In genomic region chr1:56450004-56450666, GRCh38 we compare ENCODE assay signal across 18 cellular contexts.
A peak's percentile ranks its signal among the peaks of the same experiment; 100 is the strongest.
DNase-seq lines count a peak whose midpoint lies in the region; ATAC-seq and TF ChIP-seq lines count a peak whose summit lies in the region.
"Had no signal": no experiment of that assay in that cellular context is flagged by ENCODE, and none has a peak within 500 bp of the region (broad histone marks: within the 10 kb centered on the region; RNA-seq: fewer than 3 reads in every experiment).

No MANE protein-coding gene starts in this region.

- peak overlapping the region; percentile 9 for H3K4ac ChIP-seq in trophoblast cell (ENCODE audit: low read depth, low read length)

- POLR2A ChIA-PET in HEK293 (lab: Yijun Ruan, JAX): no interaction called here

- no peaks in the 10 kb centered on the region for H3K9me3 ChIP-seq in HEK293 (ENCODE audit: control insufficient read depth, insufficient read depth, low read depth, low read length)
- H3K9me3 ChIP-seq in trophoblast cell (ENCODE audit: insufficient read depth, low read depth, low read length): no peaks in the 10 kb centered on the region
- no peaks in the 10 kb centered on the region for H3K9me3 ChIP-seq in lower lobe of right lung
- H3K9me3 ChIP-seq: BLaER1, MG63 had no signal

- no peak overlapping the region for H3K23ac ChIP-seq in trophoblast cell (ENCODE audit: low read length)

- H3K4me3 ChIP-seq in HEK293 (ENCODE audit: low read depth, low read length) (no peak overlapping the region), trophoblast cell (ENCODE audit: low read depth, low read length) (no peak overlapping the region), lower lobe of right lung (no peak overlapping the region)
- H3K4me3 ChIP-seq: BLaER1, MG63 had no signal

- H3K79me2 ChIP-seq in trophoblast cell (ENCODE audit: control insufficient read depth, insufficient read depth, low read length, poor library complexity): no peaks in the 10 kb centered on the region

- intact Hi-C loops in lower lobe of right lung (cut with DNase I): no loop called here

- H3K4me1 ChIP-seq in HEK293 (ENCODE audit: control insufficient read depth, insufficient read depth, low read length) (peaks cover 5% of the 10 kb centered on the region; the same call in 1 of the 2 replicates), trophoblast cell (ENCODE audit: control insufficient read depth in 1 of 2, insufficient read depth in 2 of 2, low read length in 2 of 2) (peaks cover 4 to 16% of the 10 kb centered on the region in 2 experiments), lower lobe of right lung (peaks cover 38% of the 10 kb centered on the region)
- H3K4me1 ChIP-seq: BLaER1 had no signal

- peak overlapping the region; percentile 28 for H3K14ac ChIP-seq in trophoblast cell (ENCODE audit: low read length)

- H3K36me3 ChIP-seq in HEK293 (ENCODE audit: control insufficient read depth in 2 of 2, insufficient read depth in 1 of 2, low read length in 2 of 2) (no peaks in the 10 kb centered on the region), trophoblast cell (ENCODE audit: control insufficient read depth in 1 of 2, insufficient read depth in 2 of 2, low read length in 2 of 2) (no peaks in the 10 kb centered on the region), lower lobe of right lung (no peaks in the 10 kb centered on the region)
- H3K36me3 ChIP-seq: BLaER1, MG63 had no signal

- H2BK12ac ChIP-seq in trophoblast cell (ENCODE audit: low read length): peak overlapping the region; percentile 46

- peaks cover 8% of the 10 kb centered on the region for H3K79me1 ChIP-seq in trophoblast cell (ENCODE audit: low read length)

- no peak overlapping the region for H3K9ac ChIP-seq in trophoblast cell (ENCODE audit: low read length)
- H3K9ac ChIP-seq: BLaER1, KMS-11 had no signal

- no peak overlapping the region for H2BK5ac ChIP-seq in trophoblast cell (ENCODE audit: low read depth, low read length, poor library complexity)

- H3K27ac ChIP-seq in HEK293 (ENCODE audit: extremely low read depth, low read depth, low read length) (no peak overlapping the region), trophoblast cell (ENCODE audit: low read depth, low read length) (no peak overlapping the region), lower lobe of right lung (no peak overlapping the region)
- H3K27ac ChIP-seq: BLaER1, KMS-11 had no signal

- no peak overlapping the region for H3K4me2 ChIP-seq in trophoblast cell (ENCODE audit: low read length)
- H3K4me2 ChIP-seq: BLaER1, KMS-11 had no signal

- peak overlapping the region; percentile 46 for H4K91ac ChIP-seq in trophoblast cell (ENCODE audit: low read depth, low read length)

- H2AFZ ChIP-seq in trophoblast cell (ENCODE audit: insufficient read depth, low read length, poor library complexity): peak overlapping the region; percentile 55

- peak; percentile 22 for DNase-seq in RPMI7951 (ENCODE audit: low read depth)
- DNase-seq in iPS-NIHi11 (ENCODE audit: low spot score): peak; percentile 46
- no peak for DNase-seq in trophoblast cell
- no peak for DNase-seq in lower lobe of right lung
- DNase-seq in C1 segment of cervical spinal cord (lab: John Stamatoyannopoulos, UW): no peak
- DNase-seq: DMS153, MG63, NCI-H1105, NCI-H187, NCI-H446, NCI-H774, SIG-M5 had no signal

- H4K8ac ChIP-seq in trophoblast cell (ENCODE audit: low read depth, low read length): peak overlapping the region; percentile 15

- peak overlapping the region; percentile 8 for H2BK120ac ChIP-seq in trophoblast cell (ENCODE audit: insufficient read depth, low read length, poor library complexity)

- H3K27me3 ChIP-seq in trophoblast cell (ENCODE audit: insufficient read depth, low read length) (no peaks in the 10 kb centered on the region), lower lobe of right lung (ENCODE audit: low read depth) (no peaks in the 10 kb centered on the region)
- H3K27me3 ChIP-seq: BLaER1, MG63 had no signal

- H4K12ac ChIP-seq in trophoblast cell (ENCODE audit: low read depth, low read length): peak overlapping the region; percentile 27

- no peak for ATAC-seq in lower lobe of right lung
- ATAC-seq in HG03439 (IDR thresholded peaks at IDR 0.05; ENCODE audit: unreplicated experiment): no peak
- ATAC-seq in GM21619 (IDR thresholded peaks at IDR 0.05; ENCODE audit: unreplicated experiment): no peak
- ATAC-seq: Panc1 had no signal

- H3K18ac ChIP-seq in trophoblast cell (ENCODE audit: low read length): no peak overlapping the region

- TF ChIP-seq CTCF in HEK293 (tag by site-specific recombination; IDR thresholded peaks at IDR 0.05) (no peak), lower lobe of right lung (IDR thresholded peaks at IDR 0.05) (no peak)

- WGBS in trophoblast cell (ENCODE audit: extremely low coverage, insufficient coverage, insufficient read length): no CpG with 5 or more reads among the region's 4 CpGs

- peak overlapping the region; percentile 76 for H2AK5ac ChIP-seq in trophoblast cell (ENCODE audit: low read length)

- CTCF ChIA-PET in HEK293 (lab: Yijun Ruan, JAX): no interaction called here

TF ChIP-seq in HEK293, 187 proteins besides CTCF, POLR2A, EP300 and RAD21:
- TF ChIP-seq OSR2 (tag by site-specific recombination; IDR thresholded peaks at IDR 0.05): no peak
- peak; percentile 84 for TF ChIP-seq WT1 (tag by site-specific recombination; IDR thresholded peaks at IDR 0.05)
- 0 out of 2 replicates have a peak, but pooled peaks have one; percentile 10 for TF ChIP-seq ZIC2 (tag by site-specific recombination; IDR thresholded peaks at IDR 0.05)
TF ChIP-seq in HEK293: peak in this region for 2.

Comparison
In these comparisons a context has a peak if more than half of its experiments do, and no peak if none do; other contexts are left out.
1. DNase-seq: peak in RPMI7951 (single experiment) and iPS-NIHi11 (single experiment); none in trophoblast cell (0 of 2), lower lobe of right lung (single experiment) and C1 segment of cervical spinal cord (0 of 14).